ENCODE assay signal across 1 cellular context in the genomic region with DNA sequence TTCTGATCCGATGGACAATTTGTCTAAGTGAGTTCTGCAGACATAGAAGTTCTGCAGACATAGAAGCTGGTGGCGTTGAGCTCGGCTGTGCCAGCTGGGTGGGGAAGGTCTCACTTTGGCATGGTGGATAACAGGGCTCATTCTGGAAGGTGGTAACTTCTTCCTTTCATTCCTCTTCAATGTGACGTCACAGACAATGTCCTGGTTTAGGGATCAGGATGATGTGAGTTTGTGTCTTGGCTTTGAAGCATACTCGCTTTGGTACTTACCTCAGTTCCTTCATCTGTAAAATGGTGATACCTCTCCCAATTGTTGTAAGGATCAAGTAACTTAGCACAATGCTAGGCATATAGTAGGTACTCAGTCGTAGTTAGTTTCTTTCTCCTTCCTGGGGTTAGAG.
TF ChIP-seq lines count a peak whose summit lies in the region.

No MANE protein-coding gene starts in this region.

TF ChIP-seq in HepG2, 621 proteins besides CTCF, POLR2A, EP300 and RAD21:
- TF ChIP-seq ATF7 (IDR thresholded peaks at IDR 0.05) (peak; percentile 60), ATF7 (CRISPR knock-in tag; IDR thresholded peaks at IDR 0.05) (no peak), ZNF383 (CRISPR knock-in tag; IDR thresholded peaks at IDR 0.05; ENCODE audit: borderline replicate concordance) (no peak), CREB1 (IDR thresholded peaks at IDR 0.05) (peak; percentile 97), CREB1 (CRISPR knock-in tag; IDR thresholded peaks at IDR 0.05) (no peak)
